Comparison of ENCODE assay signal across 1 cellular context in the genomic region with DNA sequence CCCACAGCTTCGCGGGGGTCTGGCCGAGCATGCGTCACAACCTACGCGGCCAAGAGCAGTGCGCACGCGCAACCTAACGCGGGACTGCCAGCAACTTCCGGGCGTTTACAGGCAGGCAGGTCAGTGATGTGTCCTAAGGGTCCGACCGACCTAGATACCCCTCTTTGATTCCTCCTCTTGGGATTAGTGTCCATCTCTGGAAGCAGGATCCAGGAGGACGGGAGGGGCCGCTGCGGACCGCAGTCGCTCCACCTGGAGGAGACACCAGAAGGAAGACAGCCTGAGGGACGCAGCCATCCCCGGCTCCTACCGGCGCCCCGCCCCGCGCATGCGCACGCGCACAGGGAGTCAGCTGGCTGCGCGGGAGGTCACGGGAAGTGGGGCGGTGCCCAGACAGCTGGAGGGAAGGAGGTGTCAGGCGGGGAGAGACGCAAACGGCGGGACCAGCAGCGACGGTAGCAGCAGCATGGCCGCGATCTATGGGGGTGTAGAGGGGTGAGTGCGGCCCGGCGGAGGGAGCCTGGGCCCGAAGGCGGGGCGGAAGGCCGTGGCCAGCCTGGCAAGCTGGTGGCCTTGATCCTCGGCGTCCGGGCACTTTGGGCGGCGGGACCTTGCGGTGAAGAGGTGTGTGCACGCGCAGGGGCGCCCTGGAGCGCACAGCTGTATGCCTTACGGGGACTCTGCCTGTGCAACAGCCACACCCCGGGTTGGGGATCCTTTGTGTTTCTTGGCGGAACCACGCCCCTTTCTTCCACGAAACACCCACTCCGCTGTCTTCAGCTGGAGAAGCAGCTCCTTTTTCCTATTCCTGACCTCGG.
TF ChIP-seq lines count a peak whose summit lies in the region.

TSS of gene NAGK (plus strand) at position 431 of the 818 bp plus-strand sequence. CDS start at position 467, 36 bp downstream.

TF ChIP-seq in HepG2, 621 proteins besides CTCF, POLR2A, EP300 and RAD21 (continued from another document and continues in another):
- TF ChIP-seq, protein P1, sequence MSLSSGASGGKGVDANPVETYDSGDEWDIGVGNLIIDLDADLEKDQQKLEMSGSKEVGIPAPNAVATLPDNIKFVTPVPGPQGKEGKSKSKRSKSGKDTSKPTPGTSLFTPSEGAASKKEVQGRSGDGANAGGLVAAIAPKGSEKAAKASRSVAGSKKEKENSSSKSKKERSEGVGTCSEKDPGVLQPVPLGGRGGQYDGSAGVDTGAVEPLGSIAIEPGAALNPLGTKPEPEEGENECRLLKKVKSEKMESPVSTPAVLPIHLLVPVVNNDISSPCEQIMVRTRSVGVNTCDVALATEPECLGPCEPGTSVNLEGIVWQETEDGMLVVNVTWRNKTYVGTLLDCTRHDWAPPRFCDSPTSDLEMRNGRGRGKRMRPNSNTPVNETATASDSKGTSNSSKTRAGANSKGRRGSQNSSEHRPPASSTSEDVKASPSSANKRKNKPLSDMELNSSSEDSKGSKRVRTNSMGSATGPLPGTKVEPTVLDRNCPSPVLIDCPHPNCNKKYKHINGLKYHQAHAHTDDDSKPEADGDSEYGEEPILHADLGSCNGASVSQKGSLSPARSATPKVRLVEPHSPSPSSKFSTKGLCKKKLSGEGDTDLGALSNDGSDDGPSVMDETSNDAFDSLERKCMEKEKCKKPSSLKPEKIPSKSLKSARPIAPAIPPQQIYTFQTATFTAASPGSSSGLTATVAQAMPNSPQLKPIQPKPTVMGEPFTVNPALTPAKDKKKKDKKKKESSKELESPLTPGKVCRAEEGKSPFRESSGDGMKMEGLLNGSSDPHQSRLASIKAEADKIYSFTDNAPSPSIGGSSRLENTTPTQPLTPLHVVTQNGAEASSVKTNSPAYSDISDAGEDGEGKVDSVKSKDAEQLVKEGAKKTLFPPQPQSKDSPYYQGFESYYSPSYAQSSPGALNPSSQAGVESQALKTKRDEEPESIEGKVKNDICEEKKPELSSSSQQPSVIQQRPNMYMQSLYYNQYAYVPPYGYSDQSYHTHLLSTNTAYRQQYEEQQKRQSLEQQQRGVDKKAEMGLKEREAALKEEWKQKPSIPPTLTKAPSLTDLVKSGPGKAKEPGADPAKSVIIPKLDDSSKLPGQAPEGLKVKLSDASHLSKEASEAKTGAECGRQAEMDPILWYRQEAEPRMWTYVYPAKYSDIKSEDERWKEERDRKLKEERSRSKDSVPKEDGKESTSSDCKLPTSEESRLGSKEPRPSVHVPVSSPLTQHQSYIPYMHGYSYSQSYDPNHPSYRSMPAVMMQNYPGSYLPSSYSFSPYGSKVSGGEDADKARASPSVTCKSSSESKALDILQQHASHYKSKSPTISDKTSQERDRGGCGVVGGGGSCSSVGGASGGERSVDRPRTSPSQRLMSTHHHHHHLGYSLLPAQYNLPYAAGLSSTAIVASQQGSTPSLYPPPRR (CRISPR knock-in tag; IDR thresholded peaks at IDR 0.05; ENCODE audit: borderline replicate concordance): peak; percentile 64
- TF ChIP-seq ZNF33A (CRISPR knock-in tag; IDR thresholded peaks at IDR 0.05; ENCODE audit: borderline replicate concordance) (peak; percentile 95; the same call in 1 of the 2 replicates), ZSCAN30 (CRISPR knock-in tag; IDR thresholded peaks at IDR 0.05) (peak; percentile 94; the same call in 1 of the 2 replicates), ISX (CRISPR knock-in tag; conservative IDR thresholded peaks at IDR 0.05) (0 out of 2 replicates have a peak, but pooled peaks have one; percentile 34), LCORL (IDR thresholded peaks at IDR 0.05) (no peak), LCORL (CRISPR knock-in tag; IDR thresholded peaks at IDR 0.05) (no peak; the same call in none of the 2 replicates), SMC3 (IDR thresholded peaks at IDR 0.05; ENCODE audit: low read length) (no peak), ZFAT (CRISPR knock-in tag; conservative IDR thresholded peaks at IDR 0.05) (peak; percentile 58; the same call in 1 of the 2 replicates), ZNF234 (CRISPR knock-in tag; conservative IDR thresholded peaks at IDR 0.05) (peak; percentile 95; the same call in 1 of the 2 replicates), CHCHD3 (CRISPR knock-in tag; IDR thresholded peaks at IDR 0.05) (peak; percentile 96), GTF2F1 (IDR thresholded peaks at IDR 0.05; ENCODE audit: low read length) (no peak), AGO1 (IDR thresholded peaks at IDR 0.05; ENCODE audit: low read depth, low read length, poor library complexity, severe bottlenecking) (peak; percentile 79), SSRP1 (CRISPR knock-in tag; IDR thresholded peaks at IDR 0.05) (peak; percentile 79; the same call in 1 of the 2 replicates), HOXA9 (CRISPR knock-in tag; IDR thresholded peaks at IDR 0.05; ENCODE audit: borderline replicate concordance) (peak; percentile 97), ZNF264 (CRISPR knock-in tag; IDR thresholded peaks at IDR 0.05) (peak; percentile 91), GPN1 (CRISPR knock-in tag; IDR thresholded peaks at IDR 0.05; ENCODE audit: borderline replicate concordance) (peak; percentile 44), ZNF510 (CRISPR knock-in tag; IDR thresholded peaks at IDR 0.05; ENCODE audit: low read depth) (peak; percentile 99), ZBTB3 (CRISPR knock-in tag; IDR thresholded peaks at IDR 0.05; ENCODE audit: borderline replicate concordance, low read depth) (peak; percentile 80; the same call in 1 of the 2 replicates), PCBP1 (IDR thresholded peaks at IDR 0.05; ENCODE audit: borderline replicate concordance, low read depth, low read length) (no peak), ZNF431 (CRISPR knock-in tag; IDR thresholded peaks at IDR 0.05; ENCODE audit: borderline replicate concordance, low read depth) (peak; percentile 90), KDM4B (CRISPR knock-in tag; IDR thresholded peaks at IDR 0.05) (peak; percentile 95), ZNF253 (CRISPR knock-in tag; IDR thresholded peaks at IDR 0.05; ENCODE audit: borderline replicate concordance) (peak; percentile 81; the same call in 1 of the 2 replicates), ZNF564 (CRISPR knock-in tag; IDR thresholded peaks at IDR 0.05) (peak; percentile 93), SOX5 (CRISPR knock-in tag; IDR thresholded peaks at IDR 0.05; ENCODE audit: borderline replicate concordance) (peak; percentile 72), ELF1 (CRISPR knock-in tag; IDR thresholded peaks at IDR 0.05) (peak; percentile 96), GABPA (IDR thresholded peaks at IDR 0.05; ENCODE audit: low read depth, low read length) (peak; percentile 44), GABPA (CRISPR knock-in tag; IDR thresholded peaks at IDR 0.05; ENCODE audit: low read depth) (peak; percentile 94), POGK (CRISPR knock-in tag; conservative IDR thresholded peaks at IDR 0.05) (peak; percentile 95), YEATS4 (CRISPR knock-in tag; IDR thresholded peaks at IDR 0.05; ENCODE audit: borderline replicate concordance) (peak; percentile 99), ZNF18 (CRISPR knock-in tag; IDR thresholded peaks at IDR 0.05; ENCODE audit: insufficient replicate concordance) (peak; percentile 77), TFAP4 (IDR thresholded peaks at IDR 0.05; ENCODE audit: borderline replicate concordance, low read depth) (peak; percentile 100), ZSCAN22 (CRISPR knock-in tag; IDR thresholded peaks at IDR 0.05) (peak; percentile 30; the same call in 1 of the 2 replicates), ZIK1 (CRISPR knock-in tag; IDR thresholded peaks at IDR 0.05; ENCODE audit: borderline replicate concordance, low read depth) (peak; percentile 88), TERF1 (CRISPR knock-in tag; IDR thresholded peaks at IDR 0.05) (no peak), SIX1 (CRISPR knock-in tag; IDR thresholded peaks at IDR 0.05; ENCODE audit: borderline replicate concordance) (peak; percentile 53; the same call in 1 of the 2 replicates), RNF2 (conservative IDR thresholded peaks at IDR 0.05; ENCODE audit: low read depth) (peak; percentile 97), KLF12 (CRISPR knock-in tag; IDR thresholded peaks at IDR 0.05; ENCODE audit: borderline replicate concordance) (peak; percentile 93; the same call in 1 of the 2 replicates), ZNF792 (CRISPR knock-in tag; IDR thresholded peaks at IDR 0.05) (peak; percentile 99), ZNF607 (CRISPR knock-in tag; IDR thresholded peaks at IDR 0.05; ENCODE audit: borderline replicate concordance) (peak; percentile 86), TEAD2 (CRISPR knock-in tag; IDR thresholded peaks at IDR 0.05) (peak; percentile 93), HIC2 (CRISPR knock-in tag; IDR thresholded peaks at IDR 0.05; ENCODE audit: low read depth) (peak; percentile 16; the same call in 1 of the 2 replicates), NFRKB (IDR thresholded peaks at IDR 0.05) (no peak), ZNF737 (CRISPR knock-in tag; IDR thresholded peaks at IDR 0.05; ENCODE audit: borderline replicate concordance) (0 out of 2 replicates have a peak, but pooled peaks have one; percentile 92)
- TF ChIP-seq, protein P2, sequence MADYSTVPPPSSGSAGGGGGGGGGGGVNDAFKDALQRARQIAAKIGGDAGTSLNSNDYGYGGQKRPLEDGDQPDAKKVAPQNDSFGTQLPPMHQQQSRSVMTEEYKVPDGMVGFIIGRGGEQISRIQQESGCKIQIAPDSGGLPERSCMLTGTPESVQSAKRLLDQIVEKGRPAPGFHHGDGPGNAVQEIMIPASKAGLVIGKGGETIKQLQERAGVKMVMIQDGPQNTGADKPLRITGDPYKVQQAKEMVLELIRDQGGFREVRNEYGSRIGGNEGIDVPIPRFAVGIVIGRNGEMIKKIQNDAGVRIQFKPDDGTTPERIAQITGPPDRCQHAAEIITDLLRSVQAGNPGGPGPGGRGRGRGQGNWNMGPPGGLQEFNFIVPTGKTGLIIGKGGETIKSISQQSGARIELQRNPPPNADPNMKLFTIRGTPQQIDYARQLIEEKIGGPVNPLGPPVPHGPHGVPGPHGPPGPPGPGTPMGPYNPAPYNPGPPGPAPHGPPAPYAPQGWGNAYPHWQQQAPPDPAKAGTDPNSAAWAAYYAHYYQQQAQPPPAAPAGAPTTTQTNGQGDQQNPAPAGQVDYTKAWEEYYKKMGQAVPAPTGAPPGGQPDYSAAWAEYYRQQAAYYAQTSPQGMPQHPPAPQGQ (CRISPR knock-in tag; IDR thresholded peaks at IDR 0.05; ENCODE audit: borderline replicate concordance): peak; percentile 88; the same call in 1 of the 2 replicates
- TF ChIP-seq, protein P3, sequence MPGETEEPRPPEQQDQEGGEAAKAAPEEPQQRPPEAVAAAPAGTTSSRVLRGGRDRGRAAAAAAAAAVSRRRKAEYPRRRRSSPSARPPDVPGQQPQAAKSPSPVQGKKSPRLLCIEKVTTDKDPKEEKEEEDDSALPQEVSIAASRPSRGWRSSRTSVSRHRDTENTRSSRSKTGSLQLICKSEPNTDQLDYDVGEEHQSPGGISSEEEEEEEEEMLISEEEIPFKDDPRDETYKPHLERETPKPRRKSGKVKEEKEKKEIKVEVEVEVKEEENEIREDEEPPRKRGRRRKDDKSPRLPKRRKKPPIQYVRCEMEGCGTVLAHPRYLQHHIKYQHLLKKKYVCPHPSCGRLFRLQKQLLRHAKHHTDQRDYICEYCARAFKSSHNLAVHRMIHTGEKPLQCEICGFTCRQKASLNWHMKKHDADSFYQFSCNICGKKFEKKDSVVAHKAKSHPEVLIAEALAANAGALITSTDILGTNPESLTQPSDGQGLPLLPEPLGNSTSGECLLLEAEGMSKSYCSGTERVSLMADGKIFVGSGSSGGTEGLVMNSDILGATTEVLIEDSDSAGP (CRISPR knock-in tag; IDR thresholded peaks at IDR 0.05; ENCODE audit: borderline replicate concordance): peak; percentile 98
